In the genomic region with DNA sequence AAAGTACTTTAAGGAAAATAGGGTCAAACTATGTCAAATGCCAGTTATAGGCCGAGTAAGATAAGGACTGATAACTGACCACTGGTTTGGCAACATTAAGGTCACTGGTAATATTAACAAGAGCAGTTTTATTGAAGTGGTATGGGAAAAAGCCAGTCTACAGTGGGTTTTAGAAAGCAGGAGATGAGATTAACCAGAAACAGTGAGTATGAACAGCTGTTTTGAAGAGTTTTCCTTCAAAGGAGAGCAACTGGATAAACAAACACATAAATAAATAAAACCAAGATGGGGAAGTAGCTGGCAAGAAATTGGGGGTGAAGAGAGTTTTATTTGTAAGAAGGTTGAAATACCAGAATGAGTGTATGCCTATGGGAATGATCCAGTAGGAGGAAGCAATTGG, we compare ENCODE assay signal across 17 cellular contexts.
"Had no signal": no experiment of that assay in that cellular context is flagged by ENCODE, and none has a peak within 500 bp of the region (broad histone marks: within the 10 kb centered on the region; RNA-seq: fewer than 3 reads in every experiment).

No MANE protein-coding gene starts in this region.

- H3K9me3 ChIP-seq: sigmoid colon, spleen, thoracic aorta, upper lobe of right lung had no signal

- DNase-seq: activated CD4-positive, alpha-beta memory T cell treated with anti-CD3 and anti-CD28 coated beads for 36 hours; activated CD4-positive, alpha-beta T cell treated with anti-CD3 and anti-CD28 coated beads for 36 hours; activated naive CD4-positive, alpha-beta T cell; activated naive CD8-positive, alpha-beta T cell treated with anti-CD3 and anti-CD28 coated beads for 36 hours; amniotic stem cell; dorsolateral prefrontal cortex; erythroblast; nephron progenitor cell; nucleus accumbens; sigmoid colon; spleen; stimulated activated CD4-positive, alpha-beta T cell treated with anti-CD3 and anti-CD28 coated beads, Interleukin-4, amount 100 ng/mL, for 4 hours; SW 1271; T-helper 2 cell; upper lobe of right lung had no signal

- H3K27ac ChIP-seq: dorsolateral prefrontal cortex, spleen, thoracic aorta, upper lobe of right lung had no signal

- H3K36me3 ChIP-seq: spleen, thoracic aorta had no signal

- H3K4me1 ChIP-seq: spleen had no signal

- H3K4me3 ChIP-seq: dorsolateral prefrontal cortex, lung, sigmoid colon, spleen, thoracic aorta, upper lobe of right lung had no signal

- H3K27me3 ChIP-seq: dorsolateral prefrontal cortex, sigmoid colon, spleen, upper lobe of right lung had no signal
